Comparison of ENCODE assay signal across 31 cellular contexts in the genomic region with DNA sequence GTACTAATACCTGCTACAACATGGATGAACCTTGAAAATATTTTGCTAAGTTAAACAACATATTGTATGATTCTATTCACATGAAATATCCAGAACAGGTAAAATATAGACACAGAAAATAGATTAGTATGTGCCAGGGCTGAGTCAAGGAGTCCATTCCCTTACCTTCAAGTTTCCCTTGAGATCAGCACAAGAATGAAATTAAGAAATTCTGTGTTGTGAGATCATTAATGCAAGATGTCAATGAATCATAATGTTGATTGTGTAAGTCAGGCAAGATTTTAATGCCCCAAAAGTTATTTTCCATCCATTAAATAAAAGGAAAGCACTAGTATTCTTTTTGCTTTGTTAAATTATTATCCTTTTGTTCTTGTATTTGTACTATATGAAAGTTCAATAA.
"Had no signal": no experiment of that assay in that cellular context is flagged by ENCODE, and none has a peak within 500 bp of the region (broad histone marks: within the 10 kb centered on the region; RNA-seq: fewer than 3 reads in every experiment).

No MANE protein-coding gene starts in this region.

- H3K4me1 ChIP-seq: adrenal gland, ascending aorta, colonic mucosa, esophagus squamous epithelium, neural progenitor cell had no signal

- H3K9ac ChIP-seq: neural progenitor cell had no signal

- ATAC-seq: activated CD4-positive, CD25-positive, alpha-beta regulatory T cell treated with anti-CD3 and anti-CD28 coated beads, Interleukin-2, amount 50 U/mL, for 24 hours; effector memory CD8-positive, alpha-beta T cell; left lobe of liver; naive thymus-derived CD8-positive, alpha-beta T cell; sciatic nerve; stimulated activated naive B cell treated with anti-CD40 and anti-IgM and Interleukin-4, amounts not matched to agents 10 μg/mL and 1 μg/mL and 100 μg/mL, for 72 hours had no signal

- H3K27ac ChIP-seq: adrenal gland, ascending aorta, brain microvascular endothelial cell, colonic mucosa, dorsolateral prefrontal cortex, esophagus squamous epithelium, neural progenitor cell, SK-N-MC, thoracic aorta had no signal

- H3K27me3 Mint-ChIP-seq: activated T-cell treated with anti-CD3 and anti-CD28 coated beads, Interleukin-2, amount 50 U/mL, for 24 hours; central memory CD8-positive, alpha-beta T cell; effector memory CD8-positive, alpha-beta T cell; naive thymus-derived CD8-positive, alpha-beta T cell; stimulated activated naive B cell treated with anti-CD40 and anti-IgM and Interleukin-4, amounts not matched to agents 10 μg/mL and 1 μg/mL and 100 μg/mL, for 72 hours; type B pancreatic cell had no signal

- H2AFZ ChIP-seq: neural progenitor cell had no signal

- H3K27ac Mint-ChIP-seq: activated naive CD4-positive, alpha-beta T cell treated with anti-CD3 and anti-CD28 coated beads for 36 hours; activated T-cell treated with anti-CD3 and anti-CD28 coated beads, Interleukin-2, amount 50 U/mL, for 24 hours; effector memory CD8-positive, alpha-beta T cell; immature natural killer cell; mesothelial cell of epicardium; naive thymus-derived CD8-positive, alpha-beta T cell; neural progenitor cell; stimulated activated naive B cell treated with anti-CD40 and anti-IgM and Interleukin-4, amounts not matched to agents 10 μg/mL and 1 μg/mL and 100 μg/mL, for 72 hours; type B pancreatic cell had no signal

- H3K4me3 Mint-ChIP-seq: activated naive CD4-positive, alpha-beta T cell treated with anti-CD3 and anti-CD28 coated beads for 36 hours; activated T-cell treated with anti-CD3 and anti-CD28 coated beads, Interleukin-2, amount 50 U/mL, for 24 hours; central memory CD8-positive, alpha-beta T cell; effector memory CD8-positive, alpha-beta T cell; immature natural killer cell; mesothelial cell of epicardium; naive thymus-derived CD8-positive, alpha-beta T cell; neural progenitor cell; stimulated activated naive B cell treated with anti-CD40 and anti-IgM and Interleukin-4, amounts not matched to agents 10 μg/mL and 1 μg/mL and 100 μg/mL, for 72 hours; type B pancreatic cell had no signal

- DNase-seq: activated CD4-positive, alpha-beta T cell treated with anti-CD3 and anti-CD28 coated beads, Interleukin-2, amount 50 U/mL, for 1 hour; activated CD8-positive, alpha-beta memory T cell treated with anti-CD3 and anti-CD28 coated beads for 24 hours; activated CD8-positive, alpha-beta memory T cell treated with anti-CD3 and anti-CD28 coated beads, Interleukin-2, amount 50 U/mL, for 4 hours; activated effector memory CD4-positive, alpha-beta T cell treated with Interleukin-2 at 50 U/mL for 16 hours; activated naive CD4-positive, alpha-beta T cell treated with anti-CD3 and anti-CD28 coated beads for 36 hours; activated T-cell treated with anti-CD3 and anti-CD28 coated beads, Interleukin-2, amount 50 U/mL, for 24 hours; adrenal gland; brain microvascular endothelial cell; colonic mucosa; dorsolateral prefrontal cortex; effector memory CD8-positive, alpha-beta T cell; esophagus squamous epithelium; foreskin melanocyte; immature natural killer cell; naive thymus-derived CD8-positive, alpha-beta T cell; posterior cingulate gyrus; small intestine; stimulated activated CD4-positive, alpha-beta T cell treated with anti-CD3 and anti-CD28 coated beads, Interleukin-15, amount 100 ng/mL, for 24 hours; stimulated activated CD8-positive, alpha-beta memory T cell treated with anti-CD3 and anti-CD28 coated beads, Interleukin-4, amount 100 ng/mL, for 48 hours; stimulated activated naive B cell treated with anti-CD40 and anti-IgM and Interleukin-4, amounts not matched to agents 10 μg/mL and 1 μg/mL and 100 μg/mL, for 72 hours had no signal

- H3K4me1 Mint-ChIP-seq: immature natural killer cell, mesothelial cell of epicardium, neural progenitor cell had no signal

- H3K27me3 ChIP-seq: adrenal gland, ascending aorta, brain microvascular endothelial cell, colonic mucosa, dorsolateral prefrontal cortex, esophagus squamous epithelium, neural progenitor cell had no signal

- H3K9me3 ChIP-seq: adrenal gland, ascending aorta, colonic mucosa, thoracic aorta had no signal

- H3K4me3 ChIP-seq: adrenal gland, ascending aorta, colonic mucosa, dorsolateral prefrontal cortex, esophagus squamous epithelium, lung, neural progenitor cell, SK-N-MC, thoracic aorta had no signal

- H3K9me3 Mint-ChIP-seq: central memory CD8-positive, alpha-beta T cell; effector memory CD8-positive, alpha-beta T cell; type B pancreatic cell had no signal

- H3K36me3 Mint-ChIP-seq: immature natural killer cell, mesothelial cell of epicardium, neural progenitor cell, type B pancreatic cell had no signal

- H3K4me2 ChIP-seq: neural progenitor cell had no signal

- H3K36me3 ChIP-seq: adrenal gland, ascending aorta, brain microvascular endothelial cell, colonic mucosa, esophagus squamous epithelium, neural progenitor cell, thoracic aorta had no signal
